ENCODE assay signal across 9 cellular contexts in the genomic region with DNA sequence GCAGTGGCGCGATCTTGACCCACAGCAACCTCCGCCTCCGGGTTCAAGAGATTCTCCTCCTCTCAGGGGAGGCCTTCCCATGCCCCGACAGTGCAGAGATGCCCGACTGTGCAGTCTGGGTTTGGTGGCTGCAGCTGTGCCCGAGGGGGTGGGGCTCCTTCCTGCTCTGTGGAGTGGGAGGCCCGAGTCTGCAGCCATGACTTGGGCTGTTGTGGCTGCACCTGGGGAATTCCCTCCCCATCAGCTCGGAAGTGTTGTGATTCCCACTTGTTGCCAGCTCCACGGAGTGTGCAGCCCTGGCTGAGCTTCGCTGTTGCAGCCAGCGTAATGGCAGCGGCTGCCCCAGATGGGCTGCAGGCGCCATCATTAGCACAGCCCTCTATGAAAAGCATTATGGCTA.
DNase-seq lines count a peak whose midpoint lies in the region; ATAC-seq lines count a peak whose summit lies in the region.
"Had no signal": no experiment of that assay in that cellular context is flagged by ENCODE, and none has a peak within 500 bp of the region (broad histone marks: within the 10 kb centered on the region; RNA-seq: fewer than 3 reads in every experiment).

No MANE protein-coding gene starts in this region.

- H3K4me3 Mint-ChIP-seq in CD4-positive, CD25-positive, alpha-beta regulatory T cell: peak overlapping the region in 1 of 4 donors; percentile 46
- H3K4me3 Mint-ChIP-seq: natural killer cell had no signal

- H3K27me3 Mint-ChIP-seq in CD4-positive, CD25-positive, alpha-beta regulatory T cell: no peaks in the 10 kb centered on the region

- H3K9me3 ChIP-seq in CD4-positive, CD25-positive, alpha-beta regulatory T cell (ENCODE audit: control insufficient read depth in 2 of 2, low read length in 2 of 2): no peaks in the 10 kb centered on the region

- peak in 1 of 3 donors; percentile 7 for DNase-seq in CD4-positive, CD25-positive, alpha-beta regulatory T cell
- peak; percentile 37 to 57 for DNase-seq in activated naive CD4-positive, alpha-beta T cell treated with anti-CD3 and anti-CD28 coated beads, Interleukin-2, amount 50 U/mL, for 72 hours (ENCODE audit: low spot score in 2 of 2)
- DNase-seq in myocyte (ENCODE audit: low read depth) (peak; percentile 66), NCI-H1417 treated with DMSO at 0.1 percent for 48 hours (lab: John Stamatoyannopoulos, UW) (no peak), NCI-H1436 treated with DMSO at 0.1 percent for 48 hours (lab: John Stamatoyannopoulos, UW) (no peak), NCI-H2107 (lab: John Stamatoyannopoulos, UW) (no peak), NCI-H526 treated with DMSO at 0.1 percent for 48 hours (lab: John Stamatoyannopoulos, UW) (no peak)
- DNase-seq: natural killer cell had no signal

- H3K27ac Mint-ChIP-seq in CD4-positive, CD25-positive, alpha-beta regulatory T cell: no peak overlapping the region
- no peak overlapping the region for H3K27ac Mint-ChIP-seq in activated naive CD4-positive, alpha-beta T cell treated with anti-CD3 and anti-CD28 coated beads, Interleukin-2, amount 50 U/mL, for 72 hours
- H3K27ac Mint-ChIP-seq: natural killer cell had no signal

- peaks cover 13% of the 10 kb centered on the region for H3K4me1 ChIP-seq in CD4-positive, CD25-positive, alpha-beta regulatory T cell (ENCODE audit: control insufficient read depth, insufficient read depth, low read length, poor library complexity, severe bottlenecking)

- H3K4me3 ChIP-seq in CD4-positive, CD25-positive, alpha-beta regulatory T cell (ENCODE audit: low read depth, low read length): peak overlapping the region; percentile 73

- peak; percentile 38 to 52 for ATAC-seq in CD4-positive, CD25-positive, alpha-beta regulatory T cell (ENCODE audit: low read depth in 2 of 2)
- peak; percentile 26 for ATAC-seq in HG03159 (IDR thresholded peaks at IDR 0.05; ENCODE audit: unreplicated experiment)
- ATAC-seq in activated naive CD4-positive, alpha-beta T cell treated with anti-CD3 and anti-CD28 coated beads, Interleukin-2, amount 50 U/mL, for 72 hours: peak in 1 of 2 donors; percentile 27

- H3K27me3 ChIP-seq in CD4-positive, CD25-positive, alpha-beta regulatory T cell (ENCODE audit: control insufficient read depth, insufficient read depth, low read length): no peaks in the 10 kb centered on the region

- H3K4me1 Mint-ChIP-seq in CD4-positive, CD25-positive, alpha-beta regulatory T cell: peaks cover 0 to 12% (median 5%) of the 10 kb centered on the region in 4 donors
- H3K4me1 Mint-ChIP-seq: natural killer cell had no signal

- H3K9me3 Mint-ChIP-seq in CD4-positive, CD25-positive, alpha-beta regulatory T cell: no peaks in the 10 kb centered on the region
- H3K9me3 Mint-ChIP-seq in activated naive CD4-positive, alpha-beta T cell treated with anti-CD3 and anti-CD28 coated beads, Interleukin-2, amount 50 U/mL, for 72 hours: no peaks in the 10 kb centered on the region
- H3K9me3 Mint-ChIP-seq: natural killer cell had no signal

- H3K36me3 ChIP-seq in CD4-positive, CD25-positive, alpha-beta regulatory T cell (ENCODE audit: control insufficient read depth, insufficient read depth, low read length): no peaks in the 10 kb centered on the region

- no peak overlapping the region for H3K27ac ChIP-seq in CD4-positive, CD25-positive, alpha-beta regulatory T cell (ENCODE audit: insufficient read depth, low read length, poor library complexity, severe bottlenecking)

- H3K36me3 Mint-ChIP-seq in CD4-positive, CD25-positive, alpha-beta regulatory T cell: no peaks in the 10 kb centered on the region
- peaks cover 0 to 2% of the 10 kb centered on the region in 2 donors for H3K36me3 Mint-ChIP-seq in activated naive CD4-positive, alpha-beta T cell treated with anti-CD3 and anti-CD28 coated beads, Interleukin-2, amount 50 U/mL, for 72 hours
- H3K36me3 Mint-ChIP-seq: natural killer cell had no signal

Comparison
In these comparisons a context has a peak if more than half of its experiments do, and no peak if none do; other contexts are left out.
1. DNase-seq: peak in activated naive CD4-positive, alpha-beta T cell treated with anti-CD3 and anti-CD28 coated beads, Interleukin-2, amount 50 U/mL, for 72 hours (2 of 2) and myocyte (single experiment); none in NCI-H1417 treated with DMSO at 0.1 percent for 48 hours (single experiment), NCI-H1436 treated with DMSO at 0.1 percent for 48 hours (single experiment), NCI-H2107 (single experiment) and NCI-H526 treated with DMSO at 0.1 percent for 48 hours (single experiment).